ENCODE assay signal across 29 cellular contexts in genomic region chr3:42157915-42158538, GRCh38.
A peak's percentile ranks its signal among the peaks of the same experiment; 100 is the strongest.
DNase-seq lines count a peak whose midpoint lies in the region; ATAC-seq, FAIRE-seq and TF ChIP-seq lines count a peak whose summit lies in the region.
"Had no signal": no experiment of that assay in that cellular context is flagged by ENCODE, and none has a peak within 500 bp of the region (broad histone marks: within the 10 kb centered on the region; RNA-seq: fewer than 3 reads in every experiment).

No MANE protein-coding gene starts in this region.

- CTCF ChIA-PET in HepG2 (lab: Yijun Ruan, JAX; ENCODE audit: low intra/inter-chr PET ratio, low total read pairs) (no interaction called here), K562 (lab: Yijun Ruan, JAX; ENCODE audit: low intra/inter-chr PET ratio) (no interaction called here)

- H3K79me2 ChIP-seq in HepG2 (ENCODE audit: insufficient read depth, low read length) (peaks cover 28% of the 10 kb centered on the region), K562 (ENCODE audit: control insufficient read depth, insufficient read depth, low read length) (no peaks in the 10 kb centered on the region)

- H3K27ac ChIP-seq in HepG2 (ENCODE audit: extremely low read length, insufficient read depth, low read length), result no peak overlapping the region
- no peak overlapping the region for H3K27ac ChIP-seq in right lobe of liver
- no peak overlapping the region for H3K27ac ChIP-seq in K562 (ENCODE audit: extremely low read depth, low read depth, low read length)
- H3K27ac ChIP-seq: A549, coronary artery, GM23248, ovary, tibial nerve, WERI-Rb-1 had no signal

- no peak for ATAC-seq in HepG2
- no peak for ATAC-seq in right lobe of liver
- ATAC-seq in K562, result no peak
- ATAC-seq in HG02981 (IDR thresholded peaks at IDR 0.05; ENCODE audit: unreplicated experiment), result no peak
- ATAC-seq: A549 had no signal

- H3K4me3 ChIP-seq in HepG2 (replicated peaks in 1 of 3; ENCODE audit: insufficient read depth in 1 of 3, low read depth in 2 of 3, low read length in 3 of 3) (no peak overlapping the region), right lobe of liver (no peak overlapping the region), K562 (no peak overlapping the region)
- H3K4me3 ChIP-seq: A549, coronary artery, esophagus squamous epithelium, GM23248, MG63, ovary, tibial nerve had no signal

- intact Hi-C loops in HepG2 (cut with micrococcal nuclease; ENCODE audit: unreplicated experiment), result no loop called here
- intact Hi-C loops in right lobe of liver (cut with DNase I), result no loop called here
- intact Hi-C loops in K562 (cut with micrococcal nuclease), result no loop called here

- H3K27me3 ChIP-seq in HepG2 (ENCODE audit: control insufficient read depth in 1 of 2, insufficient read depth in 2 of 2, low read length in 2 of 2) (no peaks in the 10 kb centered on the region; a peak in 1 of 5 replicates), right lobe of liver (no peaks in the 10 kb centered on the region), K562 (ENCODE audit: control insufficient read depth in 2 of 2, insufficient read depth in 2 of 2, low read length in 2 of 2) (no peaks in the 10 kb centered on the region)
- H3K27me3 ChIP-seq: BE2C, esophagus squamous epithelium, MG63, ovary, tibial nerve had no signal

- H4K20me1 ChIP-seq in HepG2 (ENCODE audit: insufficient read depth, low read length) (no peaks in the 10 kb centered on the region), K562 (replicated peaks; ENCODE audit: control insufficient read depth, insufficient read depth, low read length) (0 out of 2 replicates have a peak, but pooled peaks cover 3% of the 10 kb centered on the region)

- H3K4me1 ChIP-seq in HepG2 (ENCODE audit: insufficient read depth, low read length), result peaks cover 40% of the 10 kb centered on the region
- peaks cover 0 to 4% (median 0%) of the 10 kb centered on the region in 4 donors for H3K4me1 ChIP-seq in right lobe of liver
- peaks cover 5 to 7% of the 10 kb centered on the region in 2 experiments; a peak in 4 of 5 replicates for H3K4me1 ChIP-seq in K562 (replicated peaks in 1 of 2; ENCODE audit: control insufficient read depth in 2 of 2, insufficient read depth in 2 of 2, low read length in 2 of 2)

- H3K9me3 ChIP-seq in HepG2 (ENCODE audit: low read length) (no peaks in the 10 kb centered on the region), right lobe of liver (no peaks in the 10 kb centered on the region), K562 (replicated peaks; ENCODE audit: control insufficient read depth, insufficient read depth, low read depth, low read length) (no peaks in the 10 kb centered on the region)
- H3K9me3 ChIP-seq: A549, BE2C, esophagus squamous epithelium, MG63, ovary, tibial nerve had no signal

- POLR2A ChIA-PET in HepG2 (lab: Yijun Ruan, JAX), result no interaction called here
- POLR2A ChIA-PET in K562 (lab: Yijun Ruan, JAX), result interaction anchor here (0.9 to 1.2 kb wide), 2 partner anchors 12 to 22 kb away, joined by 3 read pairs; no protein-coding TSS in a partner anchor

- BruUV-seq in HepG2 (replicated peaks; lab: Mats Ljungman, UMichigan) (no TSS peak), K562 (replicated peaks; lab: Mats Ljungman, UMichigan) (no TSS peak)

- H3K4me2 ChIP-seq in HepG2 (ENCODE audit: low read depth, low read length) (no peak overlapping the region), K562 (ENCODE audit: insufficient read depth, low read length) (no peak overlapping the region)
- H3K4me2 ChIP-seq: A549 had no signal

- no peaks in the 10 kb centered on the region for H3K9me1 ChIP-seq in K562 (ENCODE audit: control insufficient read depth, insufficient read depth, low read length)

- H2AFZ ChIP-seq in HepG2 (ENCODE audit: low read length), result no peak overlapping the region
- H2AFZ ChIP-seq in K562 (ENCODE audit: low read depth, low read length), result no peak overlapping the region
- H2AFZ ChIP-seq: GM23248 had no signal

- in situ Hi-C loops in HepG2 (cut with HindIII; ENCODE audit: extremely low pct_ligation_motif_present, low pct_unique_long_range_greater_than_20kb) (no loop called here), K562 (cut with MboI) (no loop called here)

- TF ChIP-seq RAD21 in HepG2 (CRISPR knock-in tag; IDR thresholded peaks at IDR 0.05) (no peak), K562 (CRISPR knock-in tag; conservative IDR thresholded peaks at IDR 0.05 in 1 of 2, IDR thresholded peaks at IDR 0.05 in 1 of 2) (no peak)

- FAIRE-seq in HepG2 (lab: Jason Lieb, UNC), result no peak
- FAIRE-seq in K562 (lab: Jason Lieb, UNC), result no peak
- FAIRE-seq: A549, frontal cortex, small intestine had no signal

- no peak for DNase-seq in HepG2 (ENCODE audit: low spot score)
- no peak for DNase-seq in right lobe of liver
- DNase-seq in HT1080 (ENCODE audit: low read depth), result peak; percentile 26
- DNase-seq in K562 (ENCODE audit: extremely low read depth in 1 of 4, low spot score in 3 of 4), result no peak
- DNase-seq in AML-193 (lab: John Stamatoyannopoulos, UW), result no peak
- no peak for DNase-seq in DMS53 treated with DMSO at 0.1 percent for 48 hours (lab: John Stamatoyannopoulos, UW; ENCODE audit: unreplicated experiment)
- no peak for DNase-seq in SHP77 treated with DMSO at 0.1 percent for 48 hours (lab: John Stamatoyannopoulos, UW)
- DNase-seq: BE2C; endodermal cell; esophagus squamous epithelium; GM23248; hippocampal formation; KBM-7; MG63; NCI-H1417; NCI-H2081 treated with DMSO at 0.1 percent for 48 hours; NCI-H774; ovary; retina; SHP77; small intestine; stimulated activated CD8-positive, alpha-beta memory T cell treated with anti-CD3 and anti-CD28 coated beads, Interleukin-4, amount 100 ng/mL, for 48 hours; T-helper 9 cell; WERI-Rb-1 had no signal

- H3K9ac ChIP-seq in HepG2 (ENCODE audit: insufficient read depth, low read depth, low read length), result no peak overlapping the region
- no peak overlapping the region for H3K9ac ChIP-seq in K562 (ENCODE audit: insufficient read depth in 1 of 2, low read depth in 2 of 2, low read length in 2 of 2)
- H3K9ac ChIP-seq: GM23248 had no signal

- TF ChIP-seq CTCF in HepG2 (CRISPR knock-in tag; IDR thresholded peaks at IDR 0.05) (no peak), right lobe of liver (IDR thresholded peaks at IDR 0.05) (no peak), K562 (IDR thresholded peaks at IDR 0.05 in 2 of 3, conservative IDR thresholded peaks at IDR 0.05 in 1 of 3; ENCODE audit: insufficient read depth in 2 of 3, low read depth in 1 of 3, low read length in 3 of 3) (no peak)

- 80% methylated on average over 6 of the region's 6 CpGs for WGBS in HepG2 (ENCODE audit: low lambda C conversion rate)
- WGBS in right lobe of liver (ENCODE audit: insufficient coverage, low coverage, low lambda C conversion rate, missing lambda C conversion rate), result 74% methylated on average over 6 of the region's 6 CpGs
- WGBS in K562 (ENCODE audit: insufficient coverage, low coverage, missing lambda C conversion rate), result 57% methylated on average over 6 of the region's 6 CpGs

- TF ChIP-seq POLR2A in HepG2 (IDR thresholded peaks at IDR 0.05; ENCODE audit: insufficient read depth in 1 of 2, low read depth in 2 of 2, low read length in 2 of 2), result no peak
- no peak for TF ChIP-seq POLR2A in right lobe of liver (IDR thresholded peaks at IDR 0.05)
- no peak for TF ChIP-seq POLR2A in K562 (conservative IDR thresholded peaks at IDR 0.05)

- H3K36me3 ChIP-seq in HepG2 (replicated peaks in 1 of 2; ENCODE audit: control insufficient read depth in 1 of 2, insufficient read depth in 2 of 2, low read length in 2 of 2) (no peaks in the 10 kb centered on the region), right lobe of liver (no peaks in the 10 kb centered on the region), K562 (ENCODE audit: control insufficient read depth, insufficient read depth, low read length) (no peaks in the 10 kb centered on the region)
- H3K36me3 ChIP-seq: BE2C, esophagus squamous epithelium, MG63, ovary, tibial nerve, WERI-Rb-1 had no signal

- TF ChIP-seq EP300 in HepG2 (IDR thresholded peaks at IDR 0.05; ENCODE audit: low read depth in 2 of 2, low read length in 2 of 2), result no peak
- no peak for TF ChIP-seq EP300 in HepG2 (CRISPR knock-in tag; IDR thresholded peaks at IDR 0.05; ENCODE audit: borderline replicate concordance)
- no peak for TF ChIP-seq EP300 in K562 (IDR thresholded peaks at IDR 0.05; ENCODE audit: low read length)

TF ChIP-seq in HepG2, 621 proteins besides CTCF, POLR2A, EP300 and RAD21:
- TF ChIP-seq FOXK1 (CRISPR knock-in tag; IDR thresholded peaks at IDR 0.05; ENCODE audit: borderline replicate concordance, low read depth), result no peak
- peak; percentile 4; the same call in 1 of the 2 replicates for TF ChIP-seq CEBPB (IDR thresholded peaks at IDR 0.05; ENCODE audit: borderline replicate concordance, low read depth, low read length)

TF ChIP-seq in K562, 482 proteins besides CTCF, POLR2A, EP300 and RAD21:
- TF ChIP-seq BCL6 (CRISPR knock-in tag; IDR thresholded peaks at IDR 0.05) (no peak), FOSL1 (tag; conservative IDR thresholded peaks at IDR 0.05) (no peak), ARHGAP35 (IDR thresholded peaks at IDR 0.05; ENCODE audit: partially characterized antibody) (no peak), CEBPG (CRISPR knock-in tag; IDR thresholded peaks at IDR 0.05) (no peak), CEBPG (tag; conservative IDR thresholded peaks at IDR 0.05 in 1 of 2, IDR thresholded peaks at IDR 0.05 in 1 of 2) (peak; percentile 51 to 61; a peak in 2 of 4 replicates), CEBPB (tag; IDR thresholded peaks at IDR 0.05) (peak; percentile 56), ARNT (IDR thresholded peaks at IDR 0.05) (no peak)

Comparison
In these comparisons a context has a peak if more than half of its experiments do, and no peak if none do; other contexts are left out.
1. Of the 241 proteins assayed by ChIP-seq in both HepG2 and K562: peak only in HepG2: none; only in K562: CEBPG; in both: CEBPB; in neither: 239.